8 cellular contexts compared by ENCODE assay signal in the genomic region with DNA sequence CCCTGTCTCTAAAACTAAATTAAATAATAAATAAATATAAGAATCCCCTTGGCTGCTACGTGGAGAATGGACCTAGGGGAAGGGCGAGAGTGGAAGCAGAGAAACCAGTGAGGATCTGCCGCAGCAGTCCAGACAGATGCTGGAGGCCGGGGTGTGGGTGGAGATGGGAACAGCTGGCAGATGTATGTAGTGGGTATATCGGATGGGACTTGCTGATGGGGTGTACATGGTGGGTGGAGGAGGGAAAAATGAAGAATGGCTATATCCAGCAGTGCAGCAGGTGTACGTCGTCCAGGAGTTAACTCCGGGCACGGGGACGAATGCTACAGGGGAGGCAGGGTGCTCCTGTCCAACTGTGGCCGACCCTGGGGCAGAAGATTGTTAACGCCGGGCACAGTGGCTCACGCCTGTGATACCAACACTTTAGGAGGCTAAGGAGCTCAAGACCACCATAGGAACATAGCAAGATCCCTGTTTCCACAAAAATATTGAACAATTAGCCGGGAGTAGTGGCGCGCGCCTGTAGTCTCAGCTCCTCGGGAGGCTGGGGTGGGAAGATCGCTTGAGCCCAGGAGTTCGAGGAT. TPM values are rescaled to one million over a fixed set of nuclear protein-coding genes. Genes with fewer than 3 reads are reported as not detected.
A peak's percentile ranks its signal among the peaks of the same experiment; 100 is the strongest.
DNase-seq lines count a peak whose midpoint lies in the region; ATAC-seq lines count a peak whose summit lies in the region.

No MANE protein-coding gene starts in this region.

- peaks cover 7% of the 10 kb centered on the region for H3K4me1 Mint-ChIP-seq in T-helper 2 cell treated with Interferon-gamma antibody and Interleukin-4, amounts not matched to agents 5 μg/mL and 100 μg/mL, for 36 hours (ENCODE audit: low read depth)
- peaks cover 28% of the 10 kb centered on the region for H3K4me1 Mint-ChIP-seq in activated CD4-positive, alpha-beta memory T cell treated with anti-CD3 and anti-CD28 coated beads, Interleukin-2, amount 10 ng/mL, durations not matched to agents 7 days and 5 days

- peaks cover 0 to 17% (median 7%) of the 10 kb centered on the region in 5 donors for H3K36me3 ChIP-seq in subcutaneous abdominal adipose tissue (ENCODE audit: control insufficient read depth in 5 of 5, insufficient read depth in 5 of 5, low read length in 5 of 5)

- no peaks in the 10 kb centered on the region for H3K9me3 Mint-ChIP-seq in T-helper 2 cell treated with Interferon-gamma antibody and Interleukin-4, amounts not matched to agents 5 μg/mL and 100 μg/mL, for 36 hours
- H3K9me3 Mint-ChIP-seq in activated CD4-positive, alpha-beta memory T cell treated with anti-CD3 and anti-CD28 coated beads, Interleukin-2, amount 10 ng/mL, durations not matched to agents 7 days and 5 days, result no peaks in the 10 kb centered on the region

- H3K36me3 Mint-ChIP-seq in T-helper 2 cell treated with Interferon-gamma antibody and Interleukin-4, amounts not matched to agents 5 μg/mL and 100 μg/mL, for 36 hours (ENCODE audit: low read depth), result peaks cover 16% of the 10 kb centered on the region
- H3K36me3 Mint-ChIP-seq in activated CD4-positive, alpha-beta memory T cell treated with anti-CD3 and anti-CD28 coated beads, Interleukin-2, amount 10 ng/mL, durations not matched to agents 7 days and 5 days (ENCODE audit: low read depth), result peaks cover 16% of the 10 kb centered on the region

- no peak for DNase-seq in T-helper 2 cell treated with Interferon-gamma antibody and Interleukin-4, amounts not matched to agents 5 μg/mL and 100 μg/mL, for 36 hours (ENCODE audit: low spot score)
- no peak for DNase-seq in T-helper 2 cell
- DNase-seq in activated CD4-positive, alpha-beta memory T cell treated with anti-CD3 and anti-CD28 coated beads, Interleukin-2, amount 10 ng/mL, durations not matched to agents 7 days and 5 days, result no peak

- peaks cover 0 to 26% (median 18%) of the 10 kb centered on the region in 5 donors for H3K4me1 ChIP-seq in subcutaneous abdominal adipose tissue (ENCODE audit: control insufficient read depth in 5 of 5, insufficient read depth in 5 of 5, low read length in 5 of 5)

- ATAC-seq in GM18519 (IDR thresholded peaks at IDR 0.05; ENCODE audit: low FRiP score, unreplicated experiment) (no peak), HG02763 (IDR thresholded peaks at IDR 0.05; ENCODE audit: unreplicated experiment) (no peak), HG03039 (IDR thresholded peaks at IDR 0.05; ENCODE audit: unreplicated experiment) (no peak)

- no peak overlapping the region for H3K27ac ChIP-seq in subcutaneous abdominal adipose tissue (ENCODE audit: low read depth, low read length)

- POLR2A ChIA-PET in activated CD4-positive, alpha-beta memory T cell treated with anti-CD3 and anti-CD28 coated beads, Interleukin-2, amount 10 ng/mL, durations not matched to agents 7 days and 5 days (lab: Charles Lee), result interaction anchor here (1.2 to 2.1 kb wide), 5 partner anchors 110 to 403 kb away, joined by 3 to 14 read pairs (median 7); partner anchors contain the start of genes CEBPG, GPATCH1 and NUDT19

- no peaks in the 10 kb centered on the region for H3K27me3 ChIP-seq in subcutaneous abdominal adipose tissue (ENCODE audit: control insufficient read depth in 5 of 5, insufficient read depth in 4 of 5, low read length in 5 of 5)

- CTCF ChIA-PET in activated CD4-positive, alpha-beta memory T cell treated with anti-CD3 and anti-CD28 coated beads, Interleukin-2, amount 10 ng/mL, durations not matched to agents 7 days and 5 days (lab: Charles Lee), result interaction anchor here (0.5 to 1.7 kb wide), 5 partner anchors 66 to 206 kb away, joined by 3 to 8 read pairs (median 4); no protein-coding TSS in a partner anchor

- H3K9me3 ChIP-seq in iPS-18c (ENCODE audit: control insufficient read depth, insufficient read depth, low read length) (peaks cover 2% of the 10 kb centered on the region), subcutaneous abdominal adipose tissue (ENCODE audit: control insufficient read depth in 5 of 5, low read length in 5 of 5) (no peaks in the 10 kb centered on the region)

- H3K4me3 Mint-ChIP-seq in T-helper 2 cell treated with Interferon-gamma antibody and Interleukin-4, amounts not matched to agents 5 μg/mL and 100 μg/mL, for 36 hours, result peak overlapping the region; percentile 98
- H3K4me3 Mint-ChIP-seq in activated CD4-positive, alpha-beta memory T cell treated with anti-CD3 and anti-CD28 coated beads, Interleukin-2, amount 10 ng/mL, durations not matched to agents 7 days and 5 days, result peak overlapping the region; percentile 96

- H3K27ac Mint-ChIP-seq in T-helper 2 cell treated with Interferon-gamma antibody and Interleukin-4, amounts not matched to agents 5 μg/mL and 100 μg/mL, for 36 hours, result peak overlapping the region; percentile 77
- H3K27ac Mint-ChIP-seq in activated CD4-positive, alpha-beta memory T cell treated with anti-CD3 and anti-CD28 coated beads, Interleukin-2, amount 10 ng/mL, durations not matched to agents 7 days and 5 days, result no peak overlapping the region

- H3K4me3 ChIP-seq in iPS-18c (ENCODE audit: insufficient read depth, low read depth, low read length) (peak overlapping the region; percentile 84), subcutaneous abdominal adipose tissue (ENCODE audit: low read depth in 1 of 5, low read length in 5 of 5) (peak overlapping the region; percentile 80 to 93 (median 90))

- H3K9ac ChIP-seq in subcutaneous abdominal adipose tissue (ENCODE audit: low read length in 5 of 5), result peak overlapping the region; percentile 63 to 86 (median 79)

- no peaks in the 10 kb centered on the region for H3K27me3 Mint-ChIP-seq in T-helper 2 cell treated with Interferon-gamma antibody and Interleukin-4, amounts not matched to agents 5 μg/mL and 100 μg/mL, for 36 hours (ENCODE audit: low read depth)
- H3K27me3 Mint-ChIP-seq in activated CD4-positive, alpha-beta memory T cell treated with anti-CD3 and anti-CD28 coated beads, Interleukin-2, amount 10 ng/mL, durations not matched to agents 7 days and 5 days, result no peaks in the 10 kb centered on the region

RNA-seq across cellular contexts. Expression of gene CEP89, which starts 0.7 kb away (rescaled TPM):
- total RNA-seq in activated CD4-positive, alpha-beta memory T cell treated with anti-CD3 and anti-CD28 coated beads, Interleukin-2, amount 10 ng/mL, durations not matched to agents 7 days and 5 days, result 10 to 100 TPM; 18.1 to 19.8 TPM

RNA-seq across cellular contexts. Expression of gene FAAP24, which starts 0.9 kb away (rescaled TPM):
- total RNA-seq in activated CD4-positive, alpha-beta memory T cell treated with anti-CD3 and anti-CD28 coated beads, Interleukin-2, amount 10 ng/mL, durations not matched to agents 7 days and 5 days, result 1 to 10 TPM; 5.3 to 7.6 TPM
